In the genomic region with DNA sequence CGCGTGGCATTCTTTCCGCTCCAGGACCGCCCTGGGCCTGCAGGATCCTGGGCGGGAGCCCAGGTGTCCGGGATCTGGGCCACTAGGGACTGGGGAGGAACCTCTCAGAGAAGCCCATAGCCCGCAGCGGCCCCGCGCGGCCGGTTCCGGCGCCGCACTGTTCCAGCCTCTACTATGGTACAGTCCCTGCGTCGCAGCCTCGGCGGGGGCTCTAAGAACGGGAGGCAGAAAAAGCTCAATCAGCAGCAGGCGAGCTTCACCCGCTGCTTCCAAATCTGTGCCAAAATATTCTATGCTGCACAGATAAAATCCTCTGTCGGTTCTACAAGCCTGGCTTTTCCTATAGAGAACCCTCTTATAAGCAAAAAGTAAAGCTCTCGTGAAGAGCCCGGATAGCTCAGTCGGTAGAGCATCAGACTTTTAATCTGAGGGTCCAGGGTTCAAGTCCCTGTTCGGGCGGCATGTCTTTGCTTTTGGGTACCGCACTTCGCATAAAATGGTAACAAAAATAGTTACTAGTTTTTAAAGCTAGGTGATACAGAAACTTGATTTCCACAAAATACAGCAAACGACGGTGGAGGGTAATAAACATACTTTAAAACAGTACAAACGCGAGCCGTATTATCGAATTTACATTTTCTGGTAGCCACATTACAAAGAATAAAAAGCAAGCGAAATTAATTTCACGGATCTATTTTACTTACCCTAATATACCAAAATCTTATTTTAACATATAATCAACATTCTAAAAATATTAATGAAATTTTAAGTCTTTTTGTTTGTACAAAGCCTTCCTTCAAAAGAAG, we compare ENCODE assay signal across 8 cellular contexts. TPM values are rescaled to one million over a fixed set of nuclear protein-coding genes. Genes with fewer than 3 reads are reported as not detected.
DNase-seq lines count a peak whose midpoint lies in the region; ATAC-seq and TF ChIP-seq lines count a peak whose summit lies in the region.

No MANE protein-coding gene starts in this region.

- H3K36me3 ChIP-seq in heart right ventricle (no peaks in the 10 kb centered on the region), transverse colon (no peaks in the 10 kb centered on the region)

- peak; percentile 74 to 97 (median 89) for TF ChIP-seq CTCF in heart right ventricle (IDR thresholded peaks at IDR 0.05)
- TF ChIP-seq CTCF in transverse colon (IDR thresholded peaks at IDR 0.05): peak; percentile 83 to 97 (median 90)

- H3K4me1 ChIP-seq in heart right ventricle: peaks cover 22 to 69% (median 55%) of the 10 kb centered on the region in 9 donors
- peaks cover 36 to 68% (median 53%) of the 10 kb centered on the region in 4 donors for H3K4me1 ChIP-seq in transverse colon

- TF ChIP-seq POLR2A in transverse colon (IDR thresholded peaks at IDR 0.05): no peak

- ATAC-seq in T-helper 17 cell: peak; percentile 69
- ATAC-seq in heart right ventricle: peak; percentile 75 to 89 (median 86)

- no peak for TF ChIP-seq EP300 in transverse colon (IDR thresholded peaks at IDR 0.05; ENCODE audit: low read depth)

- no peaks in the 10 kb centered on the region for H3K9me3 ChIP-seq in T-helper 17 cell (ENCODE audit: control insufficient read depth, low read length, poor library complexity, severe bottlenecking)
- no peaks in the 10 kb centered on the region for H3K9me3 ChIP-seq in heart right ventricle
- no peaks in the 10 kb centered on the region for H3K9me3 ChIP-seq in transverse colon

- DNase-seq in DMS53 (lab: John Stamatoyannopoulos, UW): peak; percentile 93
- DNase-seq in HCEC 1CT: peak; percentile 64
- DNase-seq in NCI-H1105 treated with DMSO at 0.1 percent for 48 hours (lab: John Stamatoyannopoulos, UW): peak; percentile 87
- DNase-seq in T-helper 17 cell: peak; percentile 73 to 79 (median 74)
- DNase-seq in amniotic stem cell (lab: John Stamatoyannopoulos, UW): peak; percentile 78
- DNase-seq in heart right ventricle: peak; percentile 89 to 91
- peak; percentile 78 to 98 (median 91) for DNase-seq in posterior cingulate gyrus
- peak; percentile 91 for DNase-seq in transverse colon

- 1% methylated on average over 38 of the region's 38 CpGs for WGBS in heart right ventricle, 2 donors
- WGBS in transverse colon (ENCODE audit: low coverage in 1 of 2), 2 donors: 0% methylated on average over 12 to 33 of the region's 38 CpGs

- in situ Hi-C loops in transverse colon (cut with MboI; ENCODE audit: low pct_ligation_motif_present in 1 of 4, low pct_unique_long_range_greater_than_20kb in 1 of 4, low sequenced_read_pairs in 3 of 4): loop anchor here in 1 of 4 donors (10.0 kb wide), 1 partner anchor 54 kb away; no protein-coding TSS in a partner anchor

- intact Hi-C loops in heart right ventricle (cut with DNase I): loop anchor here in 6 of 10 donors (1.0 to 5.0 kb wide), 10 partner anchors 24 to 178 kb away; a partner anchor contains a TSS
- intact Hi-C loops in posterior cingulate gyrus (cut with DNase I): loop anchor here (2.0 kb wide), 2 partner anchors 38 to 104 kb away; no protein-coding TSS in a partner anchor
- intact Hi-C loops in transverse colon (cut with DNase I; ENCODE audit: low total_unique reads): no loop called here

- H3K4me1 Mint-ChIP-seq in T-helper 17 cell: peaks cover 50% of the 10 kb centered on the region

- H3K4me3 ChIP-seq in heart right ventricle (peak overlapping the region; percentile 36 to 91 (median 64)), transverse colon (peak overlapping the region; percentile 16 to 56 (median 40))

- H3K27ac Mint-ChIP-seq in T-helper 17 cell: peak overlapping the region; percentile 99

- H3K27me3 Mint-ChIP-seq in T-helper 17 cell: peaks cover 66% of the 10 kb centered on the region

- peak overlapping the region; percentile 33 to 85 (median 71) for H3K27ac ChIP-seq in heart right ventricle
- H3K27ac ChIP-seq in transverse colon: peak overlapping the region; percentile 81 to 88 (median 82)

- peaks cover 2% of the 10 kb centered on the region for H3K36me3 Mint-ChIP-seq in T-helper 17 cell (ENCODE audit: low read depth)

- H3K27me3 ChIP-seq in heart right ventricle: peaks cover 0 to 78% (median 42%) of the 10 kb centered on the region in 7 donors
- peaks cover 77% of the 10 kb centered on the region for H3K27me3 ChIP-seq in transverse colon

- peak overlapping the region; percentile 97 for H3K4me3 Mint-ChIP-seq in T-helper 17 cell

RNA-seq across cellular contexts. Expression of a gene that starts 0.7 kb away (rescaled TPM):
- total RNA-seq in T-helper 17 cell (not detected), heart right ventricle (not detected), transverse colon (under 1 TPM in 1 of 4 donors, not detected in 3; 0.79 TPM)
- polyA plus RNA-seq in heart right ventricle: under 1 TPM in 1 of 2 donors, not detected in 1; 0.09 TPM

RNA-seq across cellular contexts. Expression of a gene that starts 4.9 kb away (rescaled TPM):
- total RNA-seq in T-helper 17 cell: not detected
- under 1 TPM in 5 of 10 donors, not detected in 5; 0.17 to 0.52 (median 0.38) TPM for total RNA-seq in heart right ventricle
- polyA plus RNA-seq in heart right ventricle: 1 to 10 TPM in 1 of 2 donors, under 1 TPM in 1; 0.91 to 1.5 TPM
- total RNA-seq in transverse colon: not detected

RNA-seq across cellular contexts. Expression of a gene that starts 31.5 kb away (rescaled TPM):
- total RNA-seq in T-helper 17 cell (not detected), heart right ventricle (not detected), transverse colon (not detected)
- not detected for polyA plus RNA-seq in heart right ventricle

RNA-seq across cellular contexts. Expression of a gene that starts 33.2 kb away (rescaled TPM):
- total RNA-seq in T-helper 17 cell (1,000 to 10,000 TPM; 1,926 to 2,038 TPM), heart right ventricle (100 to 1,000 TPM in 6 of 10 donors, 10 to 100 TPM in 4; 37.4 to 154 (median 112) TPM), transverse colon (100 to 1,000 TPM in 2 of 4 donors, 10 to 100 TPM in 2; 55.9 to 211 (median 109) TPM)
- polyA plus RNA-seq in heart right ventricle: 100 to 1,000 TPM; 112 to 135 TPM

RNA-seq across cellular contexts. Expression of a gene that starts 43.8 kb away (rescaled TPM):
- total RNA-seq in T-helper 17 cell: 100 to 1,000 TPM; 209 to 252 TPM
- 10 to 100 TPM; 46.8 to 67.8 (median 62.7) TPM for total RNA-seq in heart right ventricle
- polyA plus RNA-seq in heart right ventricle: 10 to 100 TPM; 49.0 to 54.3 TPM
- 10 to 100 TPM; 20.9 to 49.4 (median 30.1) TPM for total RNA-seq in transverse colon

Comparison
In these comparisons a context has a peak if more than half of its experiments do, and no peak if none do; other contexts are left out.
1. Peak in every context shown above with its lines: DNase-seq, ATAC-seq, H3K4me3 ChIP-seq and H3K27ac ChIP-seq.